Comparison of ENCODE assay signal across 8 cellular contexts in genomic region chr3:33636125-33636855, GRCh38.
DNase-seq lines count a peak whose midpoint lies in the region; ATAC-seq and TF ChIP-seq lines count a peak whose summit lies in the region.

No MANE protein-coding gene starts in this region.

- no peak for TF ChIP-seq POLR2A in testis (IDR thresholded peaks at IDR 0.05)

- H4K20me1 ChIP-seq in hepatocyte (ENCODE audit: insufficient read depth, poor library complexity, severe bottlenecking) = no peaks in the 10 kb centered on the region

- WGBS in hepatocyte (ENCODE audit: low lambda C conversion rate, missing lambda C conversion rate) = 65% methylated on average over 6 of the region's 6 CpGs
- WGBS in testis, 2 donors = 67 to 71% methylated on average over 6 of the region's 6 CpGs

- no peak overlapping the region for H2AFZ ChIP-seq in hepatocyte

- H3K79me2 ChIP-seq in hepatocyte = no peaks in the 10 kb centered on the region

- H3K4me1 ChIP-seq in hepatocyte (ENCODE audit: insufficient read depth) (no peaks in the 10 kb centered on the region), testis (no peaks in the 10 kb centered on the region)

- no peak overlapping the region for H3K27ac ChIP-seq in hepatocyte
- H3K27ac ChIP-seq in testis = no peak overlapping the region

- H3K27me3 ChIP-seq in hepatocyte = no peaks in the 10 kb centered on the region
- H3K27me3 ChIP-seq in testis = no peaks in the 10 kb centered on the region

- intact Hi-C loops in Right ventricle myocardium superior (cut with DNase I) = loop anchor here (5.0 kb wide), 2 partner anchors 81 to 151 kb away; partner anchors contain the start of gene CLASP2
- intact Hi-C loops in left cardiac atrium (cut with DNase I) = loop anchor here (1.0 to 5.0 kb wide), 3 partner anchors 81 to 151 kb away; no protein-coding TSS in a partner anchor
- intact Hi-C loops in testis (cut with DNase I; ENCODE audit: low total_unique reads) = loop anchor here (10.0 kb wide), 1 partner anchor 149 kb away; no protein-coding TSS in a partner anchor

- ATAC-seq in Right ventricle myocardium superior (ENCODE audit: poor library complexity) = peak; percentile 53
- ATAC-seq in left cardiac atrium = no peak
- no peak for ATAC-seq in GM21447 (IDR thresholded peaks at IDR 0.05; ENCODE audit: unreplicated experiment)

- H3K4me3 ChIP-seq in WI38 (ENCODE audit: low read depth, low read length) (no peak overlapping the region), hepatocyte (no peak overlapping the region), testis (no peak overlapping the region)

- no peaks in the 10 kb centered on the region for H3K36me3 ChIP-seq in hepatocyte (replicated peaks; ENCODE audit: insufficient read depth, low read depth)
- no peaks in the 10 kb centered on the region for H3K36me3 ChIP-seq in testis (ENCODE audit: low read depth, missing control alignments)

- no peaks in the 10 kb centered on the region for H3K9me2 ChIP-seq in hepatocyte (replicated peaks; ENCODE audit: insufficient read depth)

- TF ChIP-seq CTCF in WI38 (IDR thresholded peaks at IDR 0.05; ENCODE audit: low read depth, low read length) (peak; percentile 38; the same call in 1 of the 2 replicates), hepatocyte (IDR thresholded peaks at IDR 0.05; ENCODE audit: poor library complexity) (peak; percentile 64), testis (IDR thresholded peaks at IDR 0.05) (peak in 2 of 3 experiments; percentile 50 to 51)

- H3K9me3 ChIP-seq in hepatocyte (ENCODE audit: low read depth) (no peaks in the 10 kb centered on the region), testis (no peaks in the 10 kb centered on the region)

- H3K4me2 ChIP-seq in hepatocyte = no peak overlapping the region

- DNase-seq in Right ventricle myocardium superior = no peak
- DNase-seq in left cardiac atrium = no peak
- peak; percentile 4 for DNase-seq in NCI-H1417 treated with DMSO at 0.1 percent for 48 hours (lab: John Stamatoyannopoulos, UW)
- peak; percentile 57 for DNase-seq in hepatocyte (ENCODE audit: low spot score)
- DNase-seq in testis = no peak
- no peak for DNase-seq in ureter (ENCODE audit: low spot score)

Comparison
In these comparisons a context has a peak if more than half of its experiments do, and no peak if none do; other contexts are left out.
1. DNase-seq: peak in NCI-H1417 treated with DMSO at 0.1 percent for 48 hours (single experiment) and hepatocyte (single experiment); none in Right ventricle myocardium superior (single experiment), left cardiac atrium (single experiment), testis (single experiment) and ureter (single experiment).
2. Peak in every context shown above with its lines, with median percentiles within 50 percentile points of each other: CTCF ChIP-seq.